24 cellular contexts compared by ENCODE assay signal in genomic region chr3:140344601-140345000, GRCh38.
DNase-seq lines count a peak whose midpoint lies in the region; ATAC-seq, FAIRE-seq and TF ChIP-seq lines count a peak whose summit lies in the region.
"Had no signal": no experiment of that assay in that cellular context is flagged by ENCODE, and none has a peak within 500 bp of the region (broad histone marks: within the 10 kb centered on the region; RNA-seq: fewer than 3 reads in every experiment).

No MANE protein-coding gene starts in this region.

- H3K36me3 Mint-ChIP-seq in activated T-helper 2 cell treated with anti-CD3 and anti-CD28 coated beads, Interferon-gamma antibody, Interleukin-2, Interleukin-4, amounts not matched to agents 10 μg/mL and 5 μg/mL and 100 μg/mL, durations not matched to agents 14 hours and 24 hours and 36 hours (ENCODE audit: low read depth): no peaks in the 10 kb centered on the region
- H3K36me3 Mint-ChIP-seq: CD8-positive, alpha-beta memory T cell had no signal

- no peaks in the 10 kb centered on the region for H3K27me3 Mint-ChIP-seq in activated T-helper 2 cell treated with anti-CD3 and anti-CD28 coated beads, Interferon-gamma antibody, Interleukin-2, Interleukin-4, amounts not matched to agents 10 μg/mL and 5 μg/mL and 100 μg/mL, durations not matched to agents 14 hours and 24 hours and 36 hours (ENCODE audit: low read depth)

- dilution Hi-C loops in keratinocyte (cut with MboI; ENCODE audit: extremely low pct_ligation_motif_present, low sequenced_read_pairs): no loop called here

- no peaks in the 10 kb centered on the region for H3K4me1 Mint-ChIP-seq in activated T-helper 2 cell treated with anti-CD3 and anti-CD28 coated beads, Interferon-gamma antibody, Interleukin-2, Interleukin-4, amounts not matched to agents 10 μg/mL and 5 μg/mL and 100 μg/mL, durations not matched to agents 14 hours and 24 hours and 36 hours (ENCODE audit: low read depth)
- H3K4me1 Mint-ChIP-seq: CD8-positive, alpha-beta memory T cell had no signal

- H3K4me2 ChIP-seq in keratinocyte (ENCODE audit: control insufficient read depth, extremely low read depth, insufficient read depth, low read depth, low read length): no peak overlapping the region
- H3K4me2 ChIP-seq: SK-N-SH had no signal

- FAIRE-seq in keratinocyte (lab: Jason Lieb, UNC): no peak
- FAIRE-seq: GM12878 had no signal

- TF ChIP-seq POLR2A in GM18505 (IDR thresholded peaks at IDR 0.05; ENCODE audit: borderline replicate concordance, extremely low read depth, insufficient read depth, insufficient read length): no peak

- H3K4me1 ChIP-seq in keratinocyte (ENCODE audit: control insufficient read depth, extremely low read depth, insufficient read depth, low read length): peaks cover 10% of the 10 kb centered on the region

- H3K9me3 ChIP-seq in keratinocyte (ENCODE audit: control insufficient read depth, low read depth, low read length): no peaks in the 10 kb centered on the region
- H3K9me3 ChIP-seq: SK-N-SH had no signal

- no peak overlapping the region for H3K27ac Mint-ChIP-seq in activated T-helper 2 cell treated with anti-CD3 and anti-CD28 coated beads, Interferon-gamma antibody, Interleukin-2, Interleukin-4, amounts not matched to agents 10 μg/mL and 5 μg/mL and 100 μg/mL, durations not matched to agents 14 hours and 24 hours and 36 hours
- H3K27ac Mint-ChIP-seq: CD8-positive, alpha-beta memory T cell had no signal

- H3K27me3 ChIP-seq in keratinocyte (ENCODE audit: control insufficient read depth, extremely low read depth, insufficient read depth, low read length): no peaks in the 10 kb centered on the region

- no peaks in the 10 kb centered on the region for H3K36me3 ChIP-seq in keratinocyte (ENCODE audit: control insufficient read depth in 2 of 2, extremely low read depth in 1 of 2, insufficient read depth in 2 of 2, low read length in 2 of 2)

- H2AFZ ChIP-seq in keratinocyte (ENCODE audit: control insufficient read depth, low read length): no peak overlapping the region
- H2AFZ ChIP-seq: GM23248 had no signal

- H3K9ac ChIP-seq in keratinocyte (ENCODE audit: control insufficient read depth, extremely low read depth, insufficient read depth, low read length): no peak overlapping the region
- H3K9ac ChIP-seq: GM23248, SK-N-SH had no signal

- ATAC-seq in GM18505 (IDR thresholded peaks at IDR 0.05; ENCODE audit: unreplicated experiment): no peak
- ATAC-seq: GM12878, Panc1 had no signal

- H3K4me3 ChIP-seq in keratinocyte (ENCODE audit: control insufficient read depth in 2 of 3, extremely low read depth in 1 of 3, insufficient read depth in 2 of 3, low read depth in 1 of 3, low read length in 3 of 3): no peak overlapping the region
- H3K4me3 ChIP-seq: GM12878, GM23248 had no signal

- H3K4me3 Mint-ChIP-seq in activated T-helper 2 cell treated with anti-CD3 and anti-CD28 coated beads, Interferon-gamma antibody, Interleukin-2, Interleukin-4, amounts not matched to agents 10 μg/mL and 5 μg/mL and 100 μg/mL, durations not matched to agents 14 hours and 24 hours and 36 hours (ENCODE audit: low read depth): no peak overlapping the region
- H3K4me3 Mint-ChIP-seq: CD8-positive, alpha-beta memory T cell had no signal

- peaks cover 10% of the 10 kb centered on the region for H3K9me3 Mint-ChIP-seq in activated T-helper 2 cell treated with anti-CD3 and anti-CD28 coated beads, Interferon-gamma antibody, Interleukin-2, Interleukin-4, amounts not matched to agents 10 μg/mL and 5 μg/mL and 100 μg/mL, durations not matched to agents 14 hours and 24 hours and 36 hours

- DNase-seq in NCI-H1092 treated with DMSO at 0.1 percent for 48 hours (lab: John Stamatoyannopoulos, UW): peak; percentile 52
- DNase-seq in NCI-H1092 (lab: John Stamatoyannopoulos, UW): no peak
- DNase-seq in NCI-H510A (lab: John Stamatoyannopoulos, UW): peak; percentile 6
- DNase-seq in NCI-H510A treated with DMSO at 0.1 percent for 48 hours (lab: John Stamatoyannopoulos, UW): no peak
- peak; percentile 61 for DNase-seq in NCI-H69 (lab: John Stamatoyannopoulos, UW)
- no peak for DNase-seq in keratinocyte (ENCODE audit: low read depth, low spot score)
- no peak for DNase-seq in activated T-helper 2 cell treated with anti-CD3 and anti-CD28 coated beads, Interferon-gamma antibody, Interleukin-2, Interleukin-4, amounts not matched to agents 10 μg/mL and 5 μg/mL and 100 μg/mL, durations not matched to agents 14 hours and 24 hours and 36 hours (ENCODE audit: low spot score)
- DNase-seq: AML-193; Calu3; CD8-positive, alpha-beta memory T cell; GM23248; HCEC 1CT; KBM-7; NCI-H1105; NCI-H2081 treated with DMSO at 0.1 percent for 48 hours; NCI-H226; NCI-H526 treated with DMSO at 0.1 percent for 48 hours; SIG-M5; SK-N-SH; T-helper 2 cell had no signal

- H3K9me1 ChIP-seq in keratinocyte (ENCODE audit: control insufficient read depth, extremely low read depth, insufficient read depth, low read length): no peaks in the 10 kb centered on the region

- TF ChIP-seq CTCF in keratinocyte (optimal IDR thresholded peaks at IDR 0.05 in 1 of 3, IDR thresholded peaks at IDR 0.05 in 1 of 3, conservative IDR thresholded peaks at IDR 0.05 in 1 of 3; ENCODE audit: extremely low read depth in 1 of 3, insufficient read depth in 2 of 3, low read length in 3 of 3): no peak

- no peaks in the 10 kb centered on the region for H4K20me1 ChIP-seq in keratinocyte (ENCODE audit: control insufficient read depth, extremely low read depth, insufficient read depth, low read length)

- peak overlapping the region; percentile 15 for H3K27ac ChIP-seq in keratinocyte (ENCODE audit: control insufficient read depth, insufficient read depth, low read length)
- H3K27ac ChIP-seq: C4-2B, GM23248 had no signal

- no peaks in the 10 kb centered on the region for H3K79me2 ChIP-seq in keratinocyte (ENCODE audit: control insufficient read depth, insufficient read depth, low read length)

- intact Hi-C loops in activated T-helper 2 cell treated with anti-CD3 and anti-CD28 coated beads, Interferon-gamma antibody, Interleukin-2, Interleukin-4, amounts not matched to agents 10 μg/mL and 5 μg/mL and 100 μg/mL, durations not matched to agents 14 hours and 24 hours and 36 hours (cut with micrococcal nuclease): no loop called here

Comparison
In these comparisons a context has a peak if more than half of its experiments do, and no peak if none do; other contexts are left out.
1. DNase-seq: peak in NCI-H1092 treated with DMSO at 0.1 percent for 48 hours (single experiment), NCI-H510A (single experiment) and NCI-H69 (single experiment); none in NCI-H1092 (single experiment), NCI-H510A treated with DMSO at 0.1 percent for 48 hours (single experiment), keratinocyte (single experiment) and activated T-helper 2 cell treated with anti-CD3 and anti-CD28 coated beads, Interferon-gamma antibody, Interleukin-2, Interleukin-4, amounts not matched to agents 10 μg/mL and 5 μg/mL and 100 μg/mL, durations not matched to agents 14 hours and 24 hours and 36 hours (single experiment).